ENCODE assay signal across 15 cellular contexts in genomic region chr13:30377312-30377685, GRCh38. TPM values are rescaled to one million over a fixed set of nuclear protein-coding genes. Genes with fewer than 3 reads are reported as not detected.
A peak's percentile ranks its signal among the peaks of the same experiment; 100 is the strongest.
DNase-seq lines count a peak whose midpoint lies in the region; ATAC-seq and TF ChIP-seq lines count a peak whose summit lies in the region.
"Had no signal": no experiment of that assay in that cellular context is flagged by ENCODE, and none has a peak within 500 bp of the region (broad histone marks: within the 10 kb centered on the region; RNA-seq: fewer than 3 reads in every experiment).

No MANE protein-coding gene starts in this region.

- H3K9me3 Mint-ChIP-seq in activated T-cell treated with anti-CD3 and anti-CD28 coated beads, Interleukin-2, amount 50 U/mL, for 24 hours: no peaks in the 10 kb centered on the region
- H3K9me3 Mint-ChIP-seq in central memory CD8-positive, alpha-beta T cell: no peaks in the 10 kb centered on the region
- no peaks in the 10 kb centered on the region for H3K9me3 Mint-ChIP-seq in stimulated activated memory B cell treated with anti-CD40 and anti-IgM and Interleukin-4, amounts not matched to agents 10 μg/mL and 1 μg/mL and 100 μg/mL, for 72 hours
- no peaks in the 10 kb centered on the region for H3K9me3 Mint-ChIP-seq in Caco-2 (ENCODE audit: unreplicated experiment)
- H3K9me3 Mint-ChIP-seq: H9 had no signal

- no peaks in the 10 kb centered on the region for H3K36me3 Mint-ChIP-seq in activated T-cell treated with anti-CD3 and anti-CD28 coated beads, Interleukin-2, amount 50 U/mL, for 24 hours (ENCODE audit: low read depth)
- H3K36me3 Mint-ChIP-seq in central memory CD8-positive, alpha-beta T cell (ENCODE audit: insufficient read depth): peaks cover 30% of the 10 kb centered on the region
- peaks cover 10% of the 10 kb centered on the region for H3K36me3 Mint-ChIP-seq in stimulated activated memory B cell treated with anti-CD40 and anti-IgM and Interleukin-4, amounts not matched to agents 10 μg/mL and 1 μg/mL and 100 μg/mL, for 72 hours
- H3K36me3 Mint-ChIP-seq in Caco-2 (ENCODE audit: insufficient read depth, unreplicated experiment): no peaks in the 10 kb centered on the region

- H3K27ac ChIP-seq in OCI-LY1 (ENCODE audit: low read depth, low read length, poor library complexity, severe bottlenecking): peak overlapping the region; percentile 100
- peak overlapping the region in 1 of 2 donors; percentile 64 for H3K27ac ChIP-seq in left lung
- H3K27ac ChIP-seq: body of pancreas, pancreas had no signal

- H3K27me3 ChIP-seq in OCI-LY1 (ENCODE audit: insufficient read depth, low read length) (no peaks in the 10 kb centered on the region), Caco-2 (replicated peaks; ENCODE audit: control insufficient read depth, insufficient read depth, low read length) (no peaks in the 10 kb centered on the region), left lung (no peaks in the 10 kb centered on the region)
- H3K27me3 ChIP-seq: body of pancreas, pancreas had no signal

- no peaks in the 10 kb centered on the region for H3K27me3 Mint-ChIP-seq in activated T-cell treated with anti-CD3 and anti-CD28 coated beads, Interleukin-2, amount 50 U/mL, for 24 hours
- H3K27me3 Mint-ChIP-seq in central memory CD8-positive, alpha-beta T cell: no peaks in the 10 kb centered on the region
- H3K27me3 Mint-ChIP-seq in stimulated activated memory B cell treated with anti-CD40 and anti-IgM and Interleukin-4, amounts not matched to agents 10 μg/mL and 1 μg/mL and 100 μg/mL, for 72 hours: no peaks in the 10 kb centered on the region
- peaks cover 3% of the 10 kb centered on the region for H3K27me3 Mint-ChIP-seq in Caco-2 (ENCODE audit: insufficient read depth, unreplicated experiment)

- ATAC-seq in central memory CD8-positive, alpha-beta T cell (replicated peaks; ENCODE audit: extremely low read depth, poor library complexity, severe bottlenecking): no peak
- no peak for ATAC-seq in stimulated activated memory B cell treated with anti-CD40 and anti-IgM and Interleukin-4, amounts not matched to agents 10 μg/mL and 1 μg/mL and 100 μg/mL, for 72 hours
- ATAC-seq in left lung: no peak
- ATAC-seq: body of pancreas had no signal

- no peaks in the 10 kb centered on the region for H3K9me2 ChIP-seq in OCI-LY1 (ENCODE audit: low read depth, low read length)

- peaks cover 5% of the 10 kb centered on the region; the same call in 1 of the 2 replicates for H3K79me2 ChIP-seq in OCI-LY1 (ENCODE audit: insufficient read depth, low read length)

- H3K4me3 Mint-ChIP-seq in activated T-cell treated with anti-CD3 and anti-CD28 coated beads, Interleukin-2, amount 50 U/mL, for 24 hours: no peak overlapping the region
- H3K4me3 Mint-ChIP-seq in central memory CD8-positive, alpha-beta T cell: peak overlapping the region; percentile 85
- peak overlapping the region; percentile 95 for H3K4me3 Mint-ChIP-seq in stimulated activated memory B cell treated with anti-CD40 and anti-IgM and Interleukin-4, amounts not matched to agents 10 μg/mL and 1 μg/mL and 100 μg/mL, for 72 hours
- H3K4me3 Mint-ChIP-seq in Caco-2 (ENCODE audit: unreplicated experiment): no peak overlapping the region

- POLR2A ChIA-PET in Caco-2 (lab: Charles Lee): no interaction called here

- BruUV-seq in Caco-2 (replicated peaks; lab: Mats Ljungman, UMichigan): no TSS peak

- no peak overlapping the region for H2AFZ ChIP-seq in OCI-LY1 (ENCODE audit: low read length)

- no peaks in the 10 kb centered on the region for H3K9me3 ChIP-seq in OCI-LY1 (ENCODE audit: low read length)
- H3K9me3 ChIP-seq in Caco-2: no peaks in the 10 kb centered on the region
- H3K9me3 ChIP-seq in left lung: no peaks in the 10 kb centered on the region
- H3K9me3 ChIP-seq: body of pancreas, pancreas had no signal

- H4K20me1 ChIP-seq in OCI-LY1 (ENCODE audit: insufficient read depth, low read length): no peaks in the 10 kb centered on the region

- peak overlapping the region; percentile 91 for H3K4me2 ChIP-seq in OCI-LY1 (ENCODE audit: low read length)

- DNase-seq in activated T-cell treated with anti-CD3 and anti-CD28 coated beads, Interleukin-2, amount 50 U/mL, for 24 hours: peak; percentile 2
- no peak for DNase-seq in activated T-cell treated with anti-CD3 and anti-CD28 coated beads, Interleukin-2, amount 50 U/mL, for 1 hour
- DNase-seq in central memory CD8-positive, alpha-beta T cell (ENCODE audit: low spot score in 2 of 2): no peak
- DNase-seq in HCEC 1CT (no peak), Caco-2 (no peak), left lung (no peak)
- DNase-seq: H9, mesendoderm, NCI-H2081, NCI-H82, pancreas, Right ventricle myocardium superior had no signal

- intact Hi-C loops in Caco-2 (cut with micrococcal nuclease; ENCODE audit: unreplicated experiment): no loop called here
- intact Hi-C loops in left lung (cut with DNase I): no loop called here

- H3F3A ChIP-seq in OCI-LY1 (ENCODE audit: insufficient read depth, low read length): peaks cover 4% of the 10 kb centered on the region

- peaks cover 84% of the 10 kb centered on the region for H3K4me1 Mint-ChIP-seq in activated T-cell treated with anti-CD3 and anti-CD28 coated beads, Interleukin-2, amount 50 U/mL, for 24 hours (ENCODE audit: low read depth)
- peaks cover 71% of the 10 kb centered on the region for H3K4me1 Mint-ChIP-seq in central memory CD8-positive, alpha-beta T cell
- H3K4me1 Mint-ChIP-seq in stimulated activated memory B cell treated with anti-CD40 and anti-IgM and Interleukin-4, amounts not matched to agents 10 μg/mL and 1 μg/mL and 100 μg/mL, for 72 hours: peaks cover 54% of the 10 kb centered on the region
- no peaks in the 10 kb centered on the region for H3K4me1 Mint-ChIP-seq in Caco-2 (ENCODE audit: low read depth, unreplicated experiment)

- CTCF ChIA-PET in Caco-2 (lab: Charles Lee): no interaction called here

- H3K36me3 ChIP-seq in OCI-LY1 (ENCODE audit: insufficient read depth, low read length): peaks cover 16% of the 10 kb centered on the region; the same call in 1 of the 2 replicates
- H3K36me3 ChIP-seq in Caco-2 (ENCODE audit: control insufficient read depth, insufficient read depth, low read length): no peaks in the 10 kb centered on the region
- no peaks in the 10 kb centered on the region for H3K36me3 ChIP-seq in left lung
- H3K36me3 ChIP-seq: pancreas had no signal

- peak overlapping the region; percentile 80 for H3K27ac Mint-ChIP-seq in activated T-cell treated with anti-CD3 and anti-CD28 coated beads, Interleukin-2, amount 50 U/mL, for 24 hours
- H3K27ac Mint-ChIP-seq in central memory CD8-positive, alpha-beta T cell (ENCODE audit: low read depth): peak overlapping the region; percentile 98
- peak overlapping the region; percentile 83 for H3K27ac Mint-ChIP-seq in stimulated activated memory B cell treated with anti-CD40 and anti-IgM and Interleukin-4, amounts not matched to agents 10 μg/mL and 1 μg/mL and 100 μg/mL, for 72 hours
- no peak overlapping the region for H3K27ac Mint-ChIP-seq in Caco-2 (ENCODE audit: unreplicated experiment)
- H3K27ac Mint-ChIP-seq: H9 had no signal

- H3K4me3 ChIP-seq in OCI-LY1 (ENCODE audit: low read depth, low read length, poor library complexity, severe bottlenecking) (peak overlapping the region; percentile 74), Caco-2 (ENCODE audit: low read depth, low read length) (no peak overlapping the region), left lung (no peak overlapping the region)
- H3K4me3 ChIP-seq: body of pancreas, pancreas had no signal

- peak overlapping the region; percentile 82; the same call in 1 of the 2 replicates for H3K9ac ChIP-seq in OCI-LY1 (ENCODE audit: low read length)

- no peak for TF ChIP-seq CTCF in OCI-LY1 (IDR thresholded peaks at IDR 0.05; ENCODE audit: low read length)
- TF ChIP-seq CTCF in Caco-2 (IDR thresholded peaks at IDR 0.05; ENCODE audit: insufficient read depth in 1 of 2, low read depth in 1 of 2, low read length in 1 of 2, severe bottlenecking in 1 of 2, unreplicated experiment in 1 of 2): no peak
- TF ChIP-seq CTCF in left lung (IDR thresholded peaks at IDR 0.05): no peak

- peaks cover 59% of the 10 kb centered on the region for H3K4me1 ChIP-seq in OCI-LY1 (ENCODE audit: insufficient read depth, low read length, severe bottlenecking)
- H3K4me1 ChIP-seq in Caco-2: peaks cover under 1% of the 10 kb centered on the region; the same call in 1 of the 2 replicates
- peaks cover 0 to 13% of the 10 kb centered on the region in 2 donors for H3K4me1 ChIP-seq in left lung
- H3K4me1 ChIP-seq: body of pancreas had no signal

RNA-seq across cellular contexts. Expression of gene UBE2L5, which starts 45.0 kb away (rescaled TPM):
- total RNA-seq in Caco-2 (2022) (not detected in 2 replicates), left lung (not detected)
- total RNA-seq: body of pancreas, pancreas, Right ventricle myocardium superior had no signal

Comparison
In these comparisons a context has a peak if more than half of its experiments do, and no peak if none do; other contexts are left out.
1. H3K4me3 Mint-ChIP-seq: peak in central memory CD8-positive, alpha-beta T cell (single experiment) and stimulated activated memory B cell treated with anti-CD40 and anti-IgM and Interleukin-4, amounts not matched to agents 10 μg/mL and 1 μg/mL and 100 μg/mL, for 72 hours (single experiment); none in activated T-cell treated with anti-CD3 and anti-CD28 coated beads, Interleukin-2, amount 50 U/mL, for 24 hours (single experiment) and Caco-2 (single experiment).